ENCODE assay signal across 1 cellular context in the genomic region with DNA sequence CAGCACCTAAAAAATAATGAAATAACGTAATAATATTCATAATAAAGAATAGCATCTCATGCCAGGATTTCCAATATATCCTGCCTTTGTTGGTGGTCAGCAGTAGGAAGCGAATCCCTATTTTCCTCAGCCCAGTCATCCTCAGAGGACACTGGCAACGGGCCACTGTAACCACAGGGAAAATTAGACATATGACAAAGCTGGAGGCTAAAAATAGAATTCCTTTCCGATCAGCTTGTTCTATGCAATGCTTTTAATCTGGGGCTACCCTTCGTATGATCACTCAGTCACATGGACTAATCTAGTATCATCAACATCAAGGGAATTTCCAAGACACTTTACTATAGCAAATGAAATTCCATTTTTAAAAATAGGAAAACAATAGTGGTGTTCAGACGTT.
A peak's percentile ranks its signal among the peaks of the same experiment; 100 is the strongest.
TF ChIP-seq lines count a peak whose summit lies in the region.

No MANE protein-coding gene starts in this region.

TF ChIP-seq in endothelial cell of umbilical vein, 7 proteins besides CTCF, POLR2A, EP300 and RAD21:
- TF ChIP-seq, protein P1, sequence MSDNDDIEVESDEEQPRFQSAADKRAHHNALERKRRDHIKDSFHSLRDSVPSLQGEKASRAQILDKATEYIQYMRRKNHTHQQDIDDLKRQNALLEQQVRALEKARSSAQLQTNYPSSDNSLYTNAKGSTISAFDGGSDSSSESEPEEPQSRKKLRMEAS (IDR thresholded peaks at IDR 0.05; ENCODE audit: insufficient read depth, insufficient read length), result peak; percentile 50
- peak; percentile 90 for TF ChIP-seq FOS (IDR thresholded peaks at IDR 0.05; ENCODE audit: borderline replicate concordance, insufficient read depth, low read length)
- TF ChIP-seq JUN (IDR thresholded peaks at IDR 0.05; ENCODE audit: borderline replicate concordance, insufficient read depth, insufficient read length, low read depth), result peak; percentile 79
- peak; percentile 73 for TF ChIP-seq POLR2AphosphoS5 (IDR thresholded peaks at IDR 0.05; ENCODE audit: insufficient read depth, low read depth, low read length)
- TF ChIP-seq EZH2 (IDR thresholded peaks at IDR 0.05; ENCODE audit: borderline replicate concordance, low read depth, low read length, severe bottlenecking), result no peak
- no peak for TF ChIP-seq GATA2 (IDR thresholded peaks at IDR 0.05; ENCODE audit: insufficient read depth, insufficient read length, low read depth, low read length)
- no peak for TF ChIP-seq MYC (IDR thresholded peaks at IDR 0.05; ENCODE audit: low read depth, low read length)
TF ChIP-seq in endothelial cell of umbilical vein: peak in this region for 4.
